In the genomic region with DNA sequence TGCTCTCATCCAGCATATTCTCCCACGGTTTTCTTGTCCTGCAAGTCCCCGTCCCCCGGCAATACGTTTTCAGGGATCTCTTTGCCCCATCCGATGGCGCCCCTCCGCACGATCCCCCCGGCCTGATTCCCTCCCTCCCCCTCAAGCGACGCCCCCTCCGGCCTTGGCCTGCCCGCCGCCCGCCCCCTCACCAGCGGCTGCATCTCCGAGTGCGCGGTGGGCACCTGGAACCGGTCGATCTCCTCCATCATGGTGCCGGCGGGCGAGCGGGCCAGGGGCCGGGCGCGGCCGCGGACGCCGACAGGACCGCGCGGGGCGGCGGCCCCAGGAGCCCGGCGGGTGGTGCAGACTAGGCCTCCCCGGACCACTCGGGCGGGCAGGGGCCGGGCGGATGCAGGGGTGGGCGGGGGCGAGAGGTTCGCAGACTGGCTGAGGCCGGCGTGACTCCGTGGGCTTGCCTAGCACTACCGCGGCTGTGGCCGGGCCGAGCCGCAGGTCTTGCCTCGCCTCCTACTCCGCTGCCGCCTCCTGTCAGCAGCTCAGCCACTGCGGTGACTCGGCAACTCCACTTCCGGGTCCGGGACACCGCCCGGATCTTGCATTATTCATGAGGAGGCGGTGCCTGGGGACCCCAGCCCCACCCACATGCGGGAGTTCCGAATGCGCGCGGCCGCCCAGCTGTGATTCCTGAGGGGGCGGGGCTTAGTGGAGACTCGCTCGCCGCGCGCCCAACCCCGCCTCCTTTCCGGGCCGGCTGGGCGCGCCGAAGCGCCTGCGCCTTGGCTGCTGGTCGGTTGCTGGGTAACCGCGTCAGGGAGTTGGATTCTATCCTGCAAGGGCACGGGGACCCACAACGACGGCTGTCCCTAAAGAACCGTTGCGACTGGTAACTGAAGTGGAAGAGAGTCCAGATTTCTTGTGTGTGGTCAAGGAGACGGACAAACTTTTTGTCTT, we compare ENCODE assay signal across 8 cellular contexts. TPM values are rescaled to one million over a fixed set of nuclear protein-coding genes. Genes with fewer than 3 reads are reported as not detected.
A peak's percentile ranks its signal among the peaks of the same experiment; 100 is the strongest.
DNase-seq lines count a peak whose midpoint lies in the region; ATAC-seq and TF ChIP-seq lines count a peak whose summit lies in the region.

A gene (plus strand): TSS at position 793 of the 954 bp plus-strand sequence. CDS start 201 bp downstream, outside the sequence.
A gene with protein sequence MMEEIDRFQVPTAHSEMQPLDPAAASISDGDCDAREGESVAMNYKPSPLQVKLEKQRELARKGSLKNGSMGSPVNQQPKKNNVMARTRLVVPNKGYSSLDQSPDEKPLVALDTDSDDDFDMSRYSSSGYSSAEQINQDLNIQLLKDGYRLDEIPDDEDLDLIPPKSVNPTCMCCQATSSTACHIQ (minus strand): TSS at position 558 of the 954 bp plus-strand sequence. CDS start 307 bp downstream, at position 251.

- peak; percentile 98 for ATAC-seq in GM21723 (IDR thresholded peaks at IDR 0.05; ENCODE audit: unreplicated experiment)
- ATAC-seq in activated T-cell treated with anti-CD3 and anti-CD28 coated beads, Interleukin-2, amount 50 U/mL, for 4 hours, result peak; percentile 95 to 96

- intact Hi-C loops in PC-9 (cut with micrococcal nuclease; ENCODE audit: unreplicated experiment), result no loop called here

- TF ChIP-seq CTCF in PC-9 (conservative IDR thresholded peaks at IDR 0.05), result no peak

- POLR2A ChIA-PET in PC-9 (lab: Charles Lee; ENCODE audit: unreplicated experiment), result interaction anchor here (0.5 to 1.0 kb wide), 2 partner anchors 27 to 123 kb away, joined by 4 to 5 read pairs; no protein-coding TSS in a partner anchor

- H4K20me1 ChIP-seq in PC-9 (ENCODE audit: insufficient read depth), result no peaks in the 10 kb centered on the region

- H3K36me3 ChIP-seq in PC-9 (ENCODE audit: low read depth), result no peaks in the 10 kb centered on the region
- H3K36me3 ChIP-seq in mucosa of rectum (ENCODE audit: control insufficient read depth in 2 of 2, insufficient read depth in 2 of 2, low read length in 2 of 2), result no peaks in the 10 kb centered on the region

- TF ChIP-seq POLR2A in erythroblast (IDR thresholded peaks at IDR 0.05; ENCODE audit: low read length), result peak; percentile 52

- H3K27ac ChIP-seq in PC-9 (no peak within 1 kb of the TSS), mucosa of rectum (ENCODE audit: low read depth in 2 of 2, low read length in 2 of 2) (peak within 1 kb of the TSS; percentile 43 to 48)

- no peaks in the 10 kb centered on the region for H3K27me3 ChIP-seq in PC-9 (ENCODE audit: insufficient read depth, low read depth)
- peaks cover 0 to 5% of the 10 kb centered on the region in 2 donors for H3K27me3 ChIP-seq in mucosa of rectum (ENCODE audit: control insufficient read depth in 2 of 2, insufficient read depth in 2 of 2, low read length in 2 of 2)

- CTCF ChIA-PET in PC-9 (lab: Charles Lee), result no interaction called here

- peaks cover 34% of the 10 kb centered on the region for H3K4me1 Mint-ChIP-seq in activated T-cell treated with anti-CD3 and anti-CD28 coated beads, Interleukin-2, amount 50 U/mL, for 4 hours (ENCODE audit: low read depth)

- peaks cover 3% of the 10 kb centered on the region for H3K36me3 Mint-ChIP-seq in activated T-cell treated with anti-CD3 and anti-CD28 coated beads, Interleukin-2, amount 50 U/mL, for 4 hours (ENCODE audit: insufficient read depth)

- peaks cover 43% of the 10 kb centered on the region for H3K79me2 ChIP-seq in PC-9 (ENCODE audit: low read depth)

- H3K4me3 Mint-ChIP-seq in activated T-cell treated with anti-CD3 and anti-CD28 coated beads, Interleukin-2, amount 50 U/mL, for 4 hours, result peak within 1 kb of the TSS; percentile 91

- in situ Hi-C loops in KBM-7 (cut with MboI; ENCODE audit: low pct_unique_long_range_greater_than_20kb, low sequenced_read_pairs), result no loop called here

- no peaks in the 10 kb centered on the region for H3K9me3 ChIP-seq in PC-9 (ENCODE audit: insufficient read depth, low read depth)
- H3K9me3 ChIP-seq in mucosa of rectum (ENCODE audit: control insufficient read depth in 2 of 2, low read length in 2 of 2), result no peaks in the 10 kb centered on the region

- H3K4me2 ChIP-seq in PC-9, result peak within 1 kb of the TSS; percentile 86

- H3K9ac ChIP-seq in mucosa of rectum (ENCODE audit: low read depth in 1 of 2, low read length in 2 of 2), result peak within 1 kb of the TSS; percentile 57 to 65

- no peaks in the 10 kb centered on the region for H3K27me3 Mint-ChIP-seq in activated T-cell treated with anti-CD3 and anti-CD28 coated beads, Interleukin-2, amount 50 U/mL, for 4 hours (ENCODE audit: low read depth)

- BruUV-seq in PC-9 (replicated peaks; lab: Mats Ljungman, UMichigan), result no TSS peak

- no peaks in the 10 kb centered on the region for H3K9me3 Mint-ChIP-seq in activated T-cell treated with anti-CD3 and anti-CD28 coated beads, Interleukin-2, amount 50 U/mL, for 4 hours

- peak within 1 kb of the TSS; percentile 70 for H2AFZ ChIP-seq in PC-9

- H3K4me1 ChIP-seq in PC-9 (replicated peaks; ENCODE audit: insufficient read depth) (peaks cover 10% of the 10 kb centered on the region), mucosa of rectum (ENCODE audit: control insufficient read depth in 2 of 2, insufficient read depth in 2 of 2, low read length in 2 of 2) (peaks cover 17 to 18% of the 10 kb centered on the region in 2 donors)

- H3K9me2 ChIP-seq in PC-9 (ENCODE audit: insufficient read depth), result no peaks in the 10 kb centered on the region

- DNase-seq in DMS53 treated with DMSO at 0.1 percent for 48 hours (lab: John Stamatoyannopoulos, UW; ENCODE audit: unreplicated experiment), result peak; percentile 88
- peak; percentile 98 for DNase-seq in KBM-7
- DNase-seq in PC-9, result peak; percentile 87 to 96
- peak; percentile 99 for DNase-seq in activated T-cell treated with anti-CD3 and anti-CD28 coated beads, Interleukin-2, amount 50 U/mL, for 4 hours
- peak; percentile 98 to 99 for DNase-seq in erythroblast (lab: John Stamatoyannopoulos, UW)
- DNase-seq in stimulated activated CD8-positive, alpha-beta memory T cell treated with anti-CD3 and anti-CD28 coated beads, Interleukin-4, amount 100 ng/mL, for 4 hours (ENCODE audit: low read depth in 2 of 2, low spot score in 1 of 2), result peak; percentile 96 to 97

- peak within 1 kb of the TSS; percentile 75 for H3K4me3 ChIP-seq in PC-9
- H3K4me3 ChIP-seq in mucosa of rectum (ENCODE audit: low read length in 2 of 2), result peak within 1 kb of the TSS; percentile 70 to 71

- H3F3A ChIP-seq in PC-9 (ENCODE audit: insufficient read depth, low read depth), result peaks cover 2% of the 10 kb centered on the region; the same call in 1 of the 2 replicates

RNA-seq across cellular contexts. Expression of the first gene that starts in this region (rescaled TPM):
- total RNA-seq in PC-9 (2021), result 1.5 and 1.6 TPM in 2 replicates
- total RNA-seq in activated T-cell treated with anti-CD3 and anti-CD28 coated beads, Interleukin-2, amount 50 U/mL, for 4 hours, result not detected

RNA-seq across cellular contexts. Expression of the second gene that starts in this region (rescaled TPM):
- total RNA-seq in PC-9 (2021), result 12.7 and 15.6 TPM in 2 replicates
- 10 to 100 TPM; 23.1 to 31.2 (median 26.4) TPM for total RNA-seq in activated T-cell treated with anti-CD3 and anti-CD28 coated beads, Interleukin-2, amount 50 U/mL, for 4 hours
